ENCODE assay signal across 26 cellular contexts in the genomic region with DNA sequence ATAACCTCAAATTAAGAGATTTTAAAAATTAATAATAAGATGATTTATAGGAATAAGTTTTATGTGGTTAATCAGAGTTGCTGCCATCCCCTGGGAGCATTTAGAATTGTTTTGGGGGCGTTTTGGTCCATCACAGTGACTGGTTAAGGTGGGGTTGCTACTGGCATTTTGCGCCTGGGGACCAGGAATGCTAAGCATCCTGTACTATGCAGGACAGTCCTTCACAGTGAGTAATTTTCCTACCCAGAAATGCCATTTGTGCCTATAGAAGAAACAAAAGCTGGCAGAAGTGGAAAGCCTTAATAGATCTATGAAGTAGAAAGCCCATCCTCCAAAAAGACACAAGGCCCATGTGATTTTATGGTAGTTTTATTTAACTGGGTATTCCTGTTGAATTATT.
"Had no signal": no experiment of that assay in that cellular context is flagged by ENCODE, and none has a peak within 500 bp of the region (broad histone marks: within the 10 kb centered on the region; RNA-seq: fewer than 3 reads in every experiment).

No MANE protein-coding gene starts in this region.

- H3K27me3 ChIP-seq: heart right ventricle, hepatocyte, pancreas, transverse colon, uterus had no signal

- H3K4me2 ChIP-seq: hepatocyte had no signal

- H2AFZ ChIP-seq: hepatocyte had no signal

- ATAC-seq: heart right ventricle; mucosa of descending colon; naive thymus-derived CD8-positive, alpha-beta T cell; pancreas; right cardiac atrium; sciatic nerve; stimulated activated memory B cell treated with anti-CD40 and anti-IgM and Interleukin-4, amounts not matched to agents 10 μg/mL and 1 μg/mL and 100 μg/mL, for 72 hours; stimulated activated naive CD8-positive, alpha-beta T cell treated with anti-CD3 and anti-CD28 coated beads, Interleukin-15, amount 100 ng/mL, for 72 hours had no signal

- H3K9me3 ChIP-seq: heart right ventricle, left ventricle myocardium inferior, mucosa of descending colon, pancreas, prostate gland, transverse colon, uterus had no signal

- H3K4me1 ChIP-seq: pancreas, prostate gland, transverse colon, uterus had no signal

- H3K4me3 ChIP-seq: heart right ventricle, hepatocyte, left ventricle myocardium inferior, lung, mucosa of descending colon, pancreas, prostate gland, transverse colon, uterus had no signal

- H3K36me3 ChIP-seq: pancreas, prostate gland, uterus had no signal

- DNase-seq: heart right ventricle; islet precursor cell; left ventricle myocardium inferior; midbrain; mucosa of descending colon; naive thymus-derived CD8-positive, alpha-beta T cell; nucleus accumbens; pancreas; posterior cingulate gyrus; retina; right cardiac atrium; small intestine; stimulated activated CD4-positive, alpha-beta T cell treated with anti-CD3 and anti-CD28 coated beads, Interleukin-1b, Interleukin-23, amount 100 ng/mL, for 48 hours; stimulated activated CD4-positive, alpha-beta T cell treated with anti-CD3 and anti-CD28 coated beads, Interleukin-2, amount 100 ng/mL, for 48 hours; stimulated activated CD4-positive, alpha-beta T cell treated with anti-CD3 and anti-CD28 coated beads, Interleukin-4, amount 100 ng/mL, for 4 hours; stimulated activated CD8-positive, alpha-beta memory T cell treated with anti-CD3 and anti-CD28 coated beads, Interleukin-4, amount 100 ng/mL, for 48 hours; stimulated activated naive CD4-positive, alpha-beta T cell treated with Interleukin-2 at 50 U/mL for 16 hours; stimulated activated naive CD8-positive, alpha-beta T cell treated with anti-CD3 and anti-CD28 coated beads, Interleukin-15, amount 100 ng/mL, for 72 hours; substantia nigra; transverse colon; uterus had no signal

- H3K27ac ChIP-seq: heart right ventricle, hepatocyte, left ventricle myocardium inferior, pancreas, prostate gland, transverse colon, uterus had no signal
